Comparison of ENCODE assay signal across 2 cellular contexts in the genomic region with DNA sequence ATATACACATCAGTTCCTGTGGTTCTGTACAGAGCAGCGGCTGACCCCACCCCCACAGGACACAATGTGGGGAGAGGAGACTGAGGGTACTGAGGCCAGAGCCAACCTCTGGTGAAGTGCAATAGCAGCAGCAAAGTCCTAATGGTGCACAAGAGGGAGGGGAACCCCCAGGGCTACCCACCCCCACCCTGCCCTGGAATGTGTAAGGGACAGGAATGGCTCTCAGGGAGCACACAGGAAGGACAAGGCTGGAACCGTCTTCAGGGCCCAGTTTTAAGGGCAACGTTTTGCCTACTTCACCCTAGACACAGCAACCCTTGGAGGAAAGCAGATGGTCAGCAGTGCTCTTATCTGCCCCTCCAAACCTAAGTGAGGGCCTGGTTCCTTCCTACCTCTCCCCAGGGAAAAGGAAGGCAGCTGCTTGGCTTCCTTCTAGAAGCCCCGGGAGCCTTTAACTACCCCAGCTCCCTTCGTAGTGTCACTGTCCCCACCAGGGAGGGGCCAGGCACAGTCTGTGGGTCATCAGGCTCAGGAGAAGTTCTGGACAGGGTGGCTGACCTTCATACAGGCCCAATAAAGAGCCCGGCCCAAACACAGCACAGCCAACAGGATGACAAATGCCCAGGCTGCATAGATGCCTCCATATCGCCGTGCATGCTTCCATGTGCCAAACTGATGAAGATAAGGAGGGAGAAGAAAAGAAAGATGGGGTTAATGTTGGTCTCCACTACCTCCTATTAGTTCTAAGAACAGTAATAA.
TF ChIP-seq lines count a peak whose summit lies in the region.

No MANE protein-coding gene starts in this region.

TF ChIP-seq in SK-N-SH, 30 proteins besides CTCF, POLR2A, EP300 and RAD21:
- TF ChIP-seq YY1 (IDR thresholded peaks at IDR 0.05; ENCODE audit: low read depth) (no peak), TAF1 (IDR thresholded peaks at IDR 0.05; ENCODE audit: borderline replicate concordance, low read depth, low read length) (no peak), GABPA (IDR thresholded peaks at IDR 0.05; ENCODE audit: low read depth) (no peak), POLR2AphosphoS5 (IDR thresholded peaks at IDR 0.05; ENCODE audit: low read depth, low read length) (0 out of 2 replicates have a peak, but pooled peaks have one; percentile 13), TEAD4 (IDR thresholded peaks at IDR 0.05; ENCODE audit: borderline replicate concordance, insufficient read depth) (no peak), RXRA (IDR thresholded peaks at IDR 0.05; ENCODE audit: borderline replicate concordance, low read depth) (no peak), FOSL2 (IDR thresholded peaks at IDR 0.05; ENCODE audit: borderline replicate concordance, low read depth) (no peak)
- TF ChIP-seq, protein P1, sequence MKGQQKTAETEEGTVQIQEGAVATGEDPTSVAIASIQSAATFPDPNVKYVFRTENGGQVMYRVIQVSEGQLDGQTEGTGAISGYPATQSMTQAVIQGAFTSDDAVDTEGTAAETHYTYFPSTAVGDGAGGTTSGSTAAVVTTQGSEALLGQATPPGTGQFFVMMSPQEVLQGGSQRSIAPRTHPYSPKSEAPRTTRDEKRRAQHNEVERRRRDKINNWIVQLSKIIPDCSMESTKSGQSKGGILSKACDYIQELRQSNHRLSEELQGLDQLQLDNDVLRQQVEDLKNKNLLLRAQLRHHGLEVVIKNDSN (IDR thresholded peaks at IDR 0.05; ENCODE audit: borderline replicate concordance, low read depth), result no peak

TF ChIP-seq in SK-N-SH treated with all-trans-retinoic acid at 6 μM for 48 hours, 23 proteins besides CTCF, POLR2A, EP300 and RAD21:
- TF ChIP-seq SNAI2 (CRISPR knock-in tag; IDR thresholded peaks at IDR 0.05) (no peak), TOX (CRISPR knock-in tag; IDR thresholded peaks at IDR 0.05; ENCODE audit: borderline replicate concordance) (no peak), ZFP30 (CRISPR knock-in tag; IDR thresholded peaks at IDR 0.05) (no peak), TCF4 (CRISPR knock-in tag; IDR thresholded peaks at IDR 0.05; ENCODE audit: borderline replicate concordance) (no peak), ESRRG (CRISPR knock-in tag; IDR thresholded peaks at IDR 0.05) (no peak)
- TF ChIP-seq, protein P2, sequence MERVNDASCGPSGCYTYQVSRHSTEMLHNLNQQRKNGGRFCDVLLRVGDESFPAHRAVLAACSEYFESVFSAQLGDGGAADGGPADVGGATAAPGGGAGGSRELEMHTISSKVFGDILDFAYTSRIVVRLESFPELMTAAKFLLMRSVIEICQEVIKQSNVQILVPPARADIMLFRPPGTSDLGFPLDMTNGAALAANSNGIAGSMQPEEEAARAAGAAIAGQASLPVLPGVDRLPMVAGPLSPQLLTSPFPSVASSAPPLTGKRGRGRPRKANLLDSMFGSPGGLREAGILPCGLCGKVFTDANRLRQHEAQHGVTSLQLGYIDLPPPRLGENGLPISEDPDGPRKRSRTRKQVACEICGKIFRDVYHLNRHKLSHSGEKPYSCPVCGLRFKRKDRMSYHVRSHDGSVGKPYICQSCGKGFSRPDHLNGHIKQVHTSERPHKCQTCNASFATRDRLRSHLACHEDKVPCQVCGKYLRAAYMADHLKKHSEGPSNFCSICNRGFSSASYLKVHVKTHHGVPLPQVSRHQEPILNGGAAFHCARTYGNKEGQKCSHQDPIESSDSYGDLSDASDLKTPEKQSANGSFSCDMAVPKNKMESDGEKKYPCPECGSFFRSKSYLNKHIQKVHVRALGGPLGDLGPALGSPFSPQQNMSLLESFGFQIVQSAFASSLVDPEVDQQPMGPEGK (CRISPR knock-in tag; IDR thresholded peaks at IDR 0.05; ENCODE audit: borderline replicate concordance), result no peak
- TF ChIP-seq, protein P3, sequence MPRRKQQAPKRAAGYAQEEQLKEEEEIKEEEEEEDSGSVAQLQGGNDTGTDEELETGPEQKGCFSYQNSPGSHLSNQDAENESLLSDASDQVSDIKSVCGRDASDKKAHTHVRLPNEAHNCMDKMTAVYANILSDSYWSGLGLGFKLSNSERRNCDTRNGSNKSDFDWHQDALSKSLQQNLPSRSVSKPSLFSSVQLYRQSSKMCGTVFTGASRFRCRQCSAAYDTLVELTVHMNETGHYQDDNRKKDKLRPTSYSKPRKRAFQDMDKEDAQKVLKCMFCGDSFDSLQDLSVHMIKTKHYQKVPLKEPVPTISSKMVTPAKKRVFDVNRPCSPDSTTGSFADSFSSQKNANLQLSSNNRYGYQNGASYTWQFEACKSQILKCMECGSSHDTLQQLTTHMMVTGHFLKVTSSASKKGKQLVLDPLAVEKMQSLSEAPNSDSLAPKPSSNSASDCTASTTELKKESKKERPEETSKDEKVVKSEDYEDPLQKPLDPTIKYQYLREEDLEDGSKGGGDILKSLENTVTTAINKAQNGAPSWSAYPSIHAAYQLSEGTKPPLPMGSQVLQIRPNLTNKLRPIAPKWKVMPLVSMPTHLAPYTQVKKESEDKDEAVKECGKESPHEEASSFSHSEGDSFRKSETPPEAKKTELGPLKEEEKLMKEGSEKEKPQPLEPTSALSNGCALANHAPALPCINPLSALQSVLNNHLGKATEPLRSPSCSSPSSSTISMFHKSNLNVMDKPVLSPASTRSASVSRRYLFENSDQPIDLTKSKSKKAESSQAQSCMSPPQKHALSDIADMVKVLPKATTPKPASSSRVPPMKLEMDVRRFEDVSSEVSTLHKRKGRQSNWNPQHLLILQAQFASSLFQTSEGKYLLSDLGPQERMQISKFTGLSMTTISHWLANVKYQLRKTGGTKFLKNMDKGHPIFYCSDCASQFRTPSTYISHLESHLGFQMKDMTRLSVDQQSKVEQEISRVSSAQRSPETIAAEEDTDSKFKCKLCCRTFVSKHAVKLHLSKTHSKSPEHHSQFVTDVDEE (CRISPR knock-in tag; IDR thresholded peaks at IDR 0.05), result no peak
